Comparison of ENCODE assay signal across 3 cellular contexts in genomic region chr12:13411287-13411686, GRCh38.
"Had no signal": no experiment of that assay in that cellular context is flagged by ENCODE, and none has a peak within 500 bp of the region (broad histone marks: within the 10 kb centered on the region; RNA-seq: fewer than 3 reads in every experiment).

No MANE protein-coding gene starts in this region.

- DNase-seq: GDM1, GF-D8 had no signal

- H3K4me3 ChIP-seq: GM12878 had no signal
